In genomic region chr11:34218067-34218466, GRCh38 we compare ENCODE assay signal across 33 cellular contexts.
"Had no signal": no experiment of that assay in that cellular context is flagged by ENCODE, and none has a peak within 500 bp of the region (broad histone marks: within the 10 kb centered on the region; RNA-seq: fewer than 3 reads in every experiment).

No MANE protein-coding gene starts in this region.

- H3K4me1 ChIP-seq: breast epithelium had no signal

- H3K4me3 ChIP-seq: adrenal gland, ascending aorta, body of pancreas, breast epithelium, cardiac muscle cell had no signal

- FAIRE-seq: astrocyte, bronchial epithelial cell, colon had no signal

- H3K27me3 ChIP-seq: adrenal gland, ascending aorta, body of pancreas, brain microvascular endothelial cell, breast epithelium, cardiac muscle cell had no signal

- H3K36me3 ChIP-seq: adrenal gland, ascending aorta, brain microvascular endothelial cell, breast epithelium, cardiac muscle cell had no signal

- H3K27ac ChIP-seq: adrenal gland, ascending aorta, body of pancreas, brain microvascular endothelial cell, breast epithelium, cardiac muscle cell had no signal

- DNase-seq: activated effector memory CD4-positive, alpha-beta T cell treated with anti-CD3 and anti-CD28 coated beads, Interleukin-2, amount 50 U/mL, for 16 hours; activated effector memory CD4-positive, alpha-beta T cell treated with Interleukin-2 at 50 U/mL for 16 hours; activated gamma-delta T cell; activated gamma-delta T cell treated with Interleukin-2 at 50 U/mL for 16 hours; activated naive CD4-positive, alpha-beta T cell; activated naive CD4-positive, alpha-beta T cell treated with anti-CD3 and anti-CD28 coated beads for 36 hours; activated naive CD4-positive, alpha-beta T cell treated with anti-CD3 and anti-CD28 coated beads, Interleukin-2, amount 10 ng/mL, durations not matched to agents 7 days and 5 days; activated naive CD4-positive, alpha-beta T cell treated with anti-CD3 and anti-CD28 coated beads, Interleukin-2, amount 50 U/mL, for 16 hours; activated naive CD4-positive, alpha-beta T cell treated with Interleukin-2 at 50 U/mL for 16 hours; activated naive CD8-positive, alpha-beta T cell treated with anti-CD3 and anti-CD28 coated beads for 36 hours; activated naive CD8-positive, alpha-beta T cell treated with anti-CD3 and anti-CD28 coated beads, Interleukin-2, amount 10 ng/mL, durations not matched to agents 7 days and 5 days; activated naive CD8-positive, alpha-beta T cell treated with anti-CD3 and anti-CD28 coated beads, Interleukin-2, amount 50 U/mL, for 24 hours; activated T-cell treated with anti-CD3 and anti-CD28 coated beads, Interleukin-2, amount 50 U/mL, for 4 hours; activated T-cell treated with anti-CD3 and anti-CD28 coated beads, Interleukin-2, amount 50 U/mL, for 48 hours; activated T-cell treated with anti-CD3 and anti-CD28 coated beads, Interleukin-2, amount 50 U/mL, for 72 hours; adrenal gland; amniotic stem cell; amygdala; anterior cingulate cortex; aorta; body of pancreas; brain microvascular endothelial cell; caudate nucleus; central memory CD4-positive, alpha-beta T cell; cerebellar nuclear complex had no signal

- ATAC-seq: activated naive CD4-positive, alpha-beta T cell treated with anti-CD3 and anti-CD28 coated beads, Interleukin-2, amount 50 U/mL, for 72 hours; activated naive CD8-positive, alpha-beta T cell treated with anti-CD3 and anti-CD28 coated beads, Interleukin-2, amount 50 U/mL, for 24 hours; activated T-cell treated with anti-CD3 and anti-CD28 coated beads, Interleukin-2, amount 50 U/mL, for 4 hours; activated T-cell treated with anti-CD3 and anti-CD28 coated beads, Interleukin-2, amount 50 U/mL, for 72 hours; activated T-helper 17 cell treated with anti-CD3 and anti-CD28 coated beads, Interleukin-2, amount 50 U/mL, for 72 hours; body of pancreas had no signal

- H3K9me3 ChIP-seq: adrenal gland, ascending aorta, body of pancreas, breast epithelium had no signal
